1 cellular context compared by ENCODE assay signal in the genomic region with DNA sequence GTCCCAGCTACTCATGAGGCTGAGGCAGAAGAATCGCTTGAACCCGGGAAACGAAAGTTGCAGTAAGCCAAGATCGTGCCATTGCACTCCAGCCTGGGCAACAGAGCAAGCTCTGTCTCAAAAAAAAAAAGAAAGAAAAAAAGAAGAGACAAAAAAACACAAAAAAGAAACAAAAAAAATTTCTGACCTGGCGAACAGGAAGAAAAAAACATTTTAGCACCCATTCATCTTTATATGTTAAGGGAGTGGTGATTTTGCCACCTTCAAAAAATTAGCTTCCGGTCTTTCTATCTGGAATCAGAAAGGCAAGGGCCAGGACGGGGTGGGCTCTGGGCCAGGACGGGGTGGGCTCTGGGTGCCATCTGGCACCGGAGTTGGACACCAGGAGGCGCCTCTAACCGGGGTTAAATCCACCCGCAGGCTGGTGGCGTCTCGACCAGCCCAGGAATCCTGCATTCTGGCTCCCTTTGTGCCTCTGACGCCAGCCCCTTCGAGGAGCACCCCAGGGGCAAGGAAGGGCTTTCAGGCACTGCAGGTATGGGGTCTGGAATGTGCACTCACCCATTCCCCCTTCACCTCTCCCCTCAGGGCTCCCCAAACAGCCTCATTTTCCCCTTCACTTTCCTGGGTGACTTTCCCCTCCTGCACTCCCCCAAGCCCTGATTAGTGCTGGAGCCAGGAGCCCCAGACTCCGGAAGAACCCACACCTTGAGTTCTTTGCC.
TF ChIP-seq lines count a peak whose summit lies in the region.

No MANE protein-coding gene starts in this region.

TF ChIP-seq in HepG2, 621 proteins besides CTCF, POLR2A, EP300 and RAD21 (continued from another document):
- TF ChIP-seq, protein P1, sequence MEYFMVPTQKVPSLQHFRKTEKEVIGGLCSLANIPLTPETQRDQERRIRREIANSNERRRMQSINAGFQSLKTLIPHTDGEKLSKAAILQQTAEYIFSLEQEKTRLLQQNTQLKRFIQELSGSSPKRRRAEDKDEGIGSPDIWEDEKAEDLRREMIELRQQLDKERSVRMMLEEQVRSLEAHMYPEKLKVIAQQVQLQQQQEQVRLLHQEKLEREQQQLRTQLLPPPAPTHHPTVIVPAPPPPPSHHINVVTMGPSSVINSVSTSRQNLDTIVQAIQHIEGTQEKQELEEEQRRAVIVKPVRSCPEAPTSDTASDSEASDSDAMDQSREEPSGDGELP (IDR thresholded peaks at IDR 0.05; ENCODE audit: borderline replicate concordance, low read depth): no peak
- TF ChIP-seq HNRNPUL1 (IDR thresholded peaks at IDR 0.05; ENCODE audit: low read depth, low read length): no peak
- TF ChIP-seq ZNF768 (CRISPR knock-in tag; IDR thresholded peaks at IDR 0.05): 0 out of 2 replicates have a peak, but pooled peaks have one; percentile 15
- TF ChIP-seq SAFB2 (CRISPR knock-in tag; IDR thresholded peaks at IDR 0.05; ENCODE audit: borderline replicate concordance, low read depth): no peak
- TF ChIP-seq JUND (CRISPR knock-in tag; IDR thresholded peaks at IDR 0.05): no peak
- no peak for TF ChIP-seq NFKB2 (CRISPR knock-in tag; IDR thresholded peaks at IDR 0.05; ENCODE audit: borderline replicate concordance)
- TF ChIP-seq TBL1XR1 (IDR thresholded peaks at IDR 0.05; ENCODE audit: borderline replicate concordance, low read length, partially characterized antibody): no peak
- TF ChIP-seq, protein P2, sequence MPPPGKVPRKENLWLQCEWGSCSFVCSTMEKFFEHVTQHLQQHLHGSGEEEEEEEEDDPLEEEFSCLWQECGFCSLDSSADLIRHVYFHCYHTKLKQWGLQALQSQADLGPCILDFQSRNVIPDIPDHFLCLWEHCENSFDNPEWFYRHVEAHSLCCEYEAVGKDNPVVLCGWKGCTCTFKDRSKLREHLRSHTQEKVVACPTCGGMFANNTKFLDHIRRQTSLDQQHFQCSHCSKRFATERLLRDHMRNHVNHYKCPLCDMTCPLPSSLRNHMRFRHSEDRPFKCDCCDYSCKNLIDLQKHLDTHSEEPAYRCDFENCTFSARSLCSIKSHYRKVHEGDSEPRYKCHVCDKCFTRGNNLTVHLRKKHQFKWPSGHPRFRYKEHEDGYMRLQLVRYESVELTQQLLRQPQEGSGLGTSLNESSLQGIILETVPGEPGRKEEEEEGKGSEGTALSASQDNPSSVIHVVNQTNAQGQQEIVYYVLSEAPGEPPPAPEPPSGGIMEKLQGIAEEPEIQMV (CRISPR knock-in tag; IDR thresholded peaks at IDR 0.05; ENCODE audit: low read depth): no peak
- TF ChIP-seq, protein P3, sequence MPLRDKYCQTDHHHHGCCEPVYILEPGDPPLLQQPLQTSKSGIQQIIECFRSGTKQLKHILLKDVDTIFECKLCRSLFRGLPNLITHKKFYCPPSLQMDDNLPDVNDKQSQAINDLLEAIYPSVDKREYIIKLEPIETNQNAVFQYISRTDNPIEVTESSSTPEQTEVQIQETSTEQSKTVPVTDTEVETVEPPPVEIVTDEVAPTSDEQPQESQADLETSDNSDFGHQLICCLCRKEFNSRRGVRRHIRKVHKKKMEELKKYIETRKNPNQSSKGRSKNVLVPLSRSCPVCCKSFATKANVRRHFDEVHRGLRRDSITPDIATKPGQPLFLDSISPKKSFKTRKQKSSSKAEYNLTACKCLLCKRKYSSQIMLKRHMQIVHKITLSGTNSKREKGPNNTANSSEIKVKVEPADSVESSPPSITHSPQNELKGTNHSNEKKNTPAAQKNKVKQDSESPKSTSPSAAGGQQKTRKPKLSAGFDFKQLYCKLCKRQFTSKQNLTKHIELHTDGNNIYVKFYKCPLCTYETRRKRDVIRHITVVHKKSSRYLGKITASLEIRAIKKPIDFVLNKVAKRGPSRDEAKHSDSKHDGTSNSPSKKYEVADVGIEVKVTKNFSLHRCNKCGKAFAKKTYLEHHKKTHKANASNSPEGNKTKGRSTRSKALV (CRISPR knock-in tag; IDR thresholded peaks at IDR 0.05): no peak
- TF ChIP-seq ZFAT (CRISPR knock-in tag; conservative IDR thresholded peaks at IDR 0.05): no peak
- TF ChIP-seq, protein P4, sequence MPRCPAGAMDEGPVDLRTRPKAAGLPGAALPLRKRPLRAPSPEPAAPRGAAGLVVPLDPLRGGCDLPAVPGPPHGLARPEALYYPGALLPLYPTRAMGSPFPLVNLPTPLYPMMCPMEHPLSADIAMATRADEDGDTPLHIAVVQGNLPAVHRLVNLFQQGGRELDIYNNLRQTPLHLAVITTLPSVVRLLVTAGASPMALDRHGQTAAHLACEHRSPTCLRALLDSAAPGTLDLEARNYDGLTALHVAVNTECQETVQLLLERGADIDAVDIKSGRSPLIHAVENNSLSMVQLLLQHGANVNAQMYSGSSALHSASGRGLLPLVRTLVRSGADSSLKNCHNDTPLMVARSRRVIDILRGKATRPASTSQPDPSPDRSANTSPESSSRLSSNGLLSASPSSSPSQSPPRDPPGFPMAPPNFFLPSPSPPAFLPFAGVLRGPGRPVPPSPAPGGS (CRISPR knock-in tag; IDR thresholded peaks at IDR 0.05): no peak
- TF ChIP-seq ZNF605 (CRISPR knock-in tag; IDR thresholded peaks at IDR 0.05): 0 out of 2 replicates have a peak, but pooled peaks have one; percentile 36
- TF ChIP-seq, protein P5, sequence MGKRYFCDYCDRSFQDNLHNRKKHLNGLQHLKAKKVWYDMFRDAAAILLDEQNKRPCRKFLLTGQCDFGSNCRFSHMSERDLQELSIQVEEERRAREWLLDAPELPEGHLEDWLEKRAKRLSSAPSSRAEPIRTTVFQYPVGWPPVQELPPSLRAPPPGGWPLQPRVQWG (CRISPR knock-in tag; IDR thresholded peaks at IDR 0.05; ENCODE audit: borderline replicate concordance, low read depth): no peak
TF ChIP-seq in HepG2: peak in this region for 28.
